8 cellular contexts compared by ENCODE assay signal in genomic region chr11:64250406-64250874, GRCh38. TPM values are rescaled to one million over a fixed set of nuclear protein-coding genes. Genes with fewer than 3 reads are reported as not detected.
DNase-seq lines count a peak whose midpoint lies in the region; ATAC-seq, FAIRE-seq and TF ChIP-seq lines count a peak whose summit lies in the region.

No MANE protein-coding gene starts in this region.

- peak overlapping the region; percentile 98 for H3K4me2 ChIP-seq in A549
- peak overlapping the region; percentile 88 for H3K4me2 ChIP-seq in K562 (ENCODE audit: insufficient read depth, low read length)

- no peak for TF ChIP-seq CTCF in A549 (IDR thresholded peaks at IDR 0.05)
- no peak for TF ChIP-seq CTCF in HFF-Myc (IDR thresholded peaks at IDR 0.05; ENCODE audit: low read depth, low read length, missing control alignments)
- no peak for TF ChIP-seq CTCF in K562 (IDR thresholded peaks at IDR 0.05 in 2 of 3, conservative IDR thresholded peaks at IDR 0.05 in 1 of 3; ENCODE audit: insufficient read depth in 2 of 3, low read depth in 1 of 3, low read length in 3 of 3)

- H3K27ac ChIP-seq in A549 (peak overlapping the region; percentile 92 to 94), K562 (ENCODE audit: extremely low read depth, low read depth, low read length) (peak overlapping the region; percentile 80; the same call in 1 of the 3 replicates)

- H3K79me2 ChIP-seq in K562 (ENCODE audit: control insufficient read depth, insufficient read depth, low read length) = peaks cover 37% of the 10 kb centered on the region

- no peaks in the 10 kb centered on the region for H3K9me1 ChIP-seq in K562 (ENCODE audit: control insufficient read depth, insufficient read depth, low read length)

- CTCF ChIA-PET in A549 (lab: Yijun Ruan, JAX) = interaction anchor here (0.8 to 12.2 kb wide), 24 partner anchors 8 to 403 kb away, joined by 3 to 220 read pairs (median 7); partner anchors contain the start of genes BAD, CATSPERZ, ESRRA and FERMT3
- CTCF ChIA-PET in K562 (lab: Yijun Ruan, JAX; ENCODE audit: low intra/inter-chr PET ratio) = interaction anchor here (0.7 kb wide), 1 partner anchor 50 kb away, joined by 3 read pairs; the partner anchor contains the start of gene CATSPERZ

- TF ChIP-seq EP300 in A549 (IDR thresholded peaks at IDR 0.05) = no peak
- no peak for TF ChIP-seq EP300 in K562 (IDR thresholded peaks at IDR 0.05; ENCODE audit: low read length)

- H3K9me3 ChIP-seq in A549 = no peaks in the 10 kb centered on the region
- H3K9me3 ChIP-seq in K562 (replicated peaks; ENCODE audit: control insufficient read depth, insufficient read depth, low read depth, low read length) = no peaks in the 10 kb centered on the region
- H3K9me3 ChIP-seq in mucosa of stomach (ENCODE audit: control insufficient read depth, low read length) = no peaks in the 10 kb centered on the region

- H3K9ac ChIP-seq in K562 (ENCODE audit: insufficient read depth in 1 of 2, low read depth in 2 of 2, low read length in 2 of 2) = peak overlapping the region; percentile 84 to 95; a peak in 3 of 4 replicates
- H3K9ac ChIP-seq in mucosa of stomach (ENCODE audit: low read length) = peak overlapping the region; percentile 55

- H3K27me3 ChIP-seq in K562 (ENCODE audit: control insufficient read depth in 2 of 2, insufficient read depth in 2 of 2, low read length in 2 of 2) (no peaks in the 10 kb centered on the region), mucosa of stomach (ENCODE audit: control insufficient read depth, insufficient read depth, low read length) (peaks cover 5% of the 10 kb centered on the region)

- no peak for FAIRE-seq in A549 (lab: Jason Lieb, UNC)
- FAIRE-seq in K562 (lab: Jason Lieb, UNC) = no peak

- H4K20me1 ChIP-seq in K562 (replicated peaks; ENCODE audit: control insufficient read depth, insufficient read depth, low read length) = peaks cover 7% of the 10 kb centered on the region

- WGBS in A549 (ENCODE audit: missing lambda C conversion rate) = 70% methylated on average over 2 of the region's 7 CpGs
- 23% methylated on average over 4 of the region's 7 CpGs for WGBS in K562 (ENCODE audit: insufficient coverage, low coverage, missing lambda C conversion rate)

- BruUV-seq in K562 (replicated peaks; lab: Mats Ljungman, UMichigan) = no TSS peak

- intact Hi-C loops in K562 (cut with micrococcal nuclease) = no loop called here

- peaks cover 32% of the 10 kb centered on the region; the same call in 2 of the 3 replicates for H3K36me3 ChIP-seq in K562 (ENCODE audit: control insufficient read depth, insufficient read depth, low read length)
- peaks cover 8% of the 10 kb centered on the region for H3K36me3 ChIP-seq in mucosa of stomach (ENCODE audit: control insufficient read depth, insufficient read depth, low read length)

- in situ Hi-C loops in K562 (cut with MboI) = no loop called here

- TF ChIP-seq POLR2A in A549 (IDR thresholded peaks at IDR 0.05; ENCODE audit: low read length) (no peak), K562 (conservative IDR thresholded peaks at IDR 0.05) (no peak)

- DNase-seq in A549 (ENCODE audit: low read depth in 1 of 2, low spot score in 1 of 2) (no peak), HFF-Myc (ENCODE audit: extremely low read depth, low read depth) (no peak), K562 (ENCODE audit: extremely low read depth in 1 of 4, low spot score in 3 of 4) (no peak), ureter (ENCODE audit: low spot score) (no peak)

- H3K4me3 ChIP-seq in A549 (peak overlapping the region; percentile 84), HFF-Myc (replicated peaks; ENCODE audit: low read depth, low read length) (peak overlapping the region; percentile 49), K562 (peak overlapping the region; percentile 87), mucosa of stomach (ENCODE audit: low read length) (no peak overlapping the region)

- POLR2A ChIA-PET in A549 (lab: Yijun Ruan, JAX) (interaction anchor here (0.8 to 1.6 kb wide), 4 partner anchors 9 to 65 kb away, joined by 3 to 5 read pairs (median 4); partner anchors contain the start of genes FKBP2 and STIP1), K562 (lab: Yijun Ruan, JAX) (interaction anchor here (0.5 to 7.8 kb wide), 6 partner anchors 9 to 1260 kb away, joined by 3 to 58 read pairs (median 3); partner anchors contain the start of gene FERMT3)

- no peak overlapping the region; the same call in 1 of the 2 replicates for H2AFZ ChIP-seq in K562 (ENCODE audit: low read depth, low read length)

- H3K4me1 ChIP-seq in A549 = peaks cover 28% of the 10 kb centered on the region
- H3K4me1 ChIP-seq in K562 (replicated peaks in 1 of 2; ENCODE audit: control insufficient read depth in 2 of 2, insufficient read depth in 2 of 2, low read length in 2 of 2) = peaks cover 30 to 89% of the 10 kb centered on the region in 2 experiments
- H3K4me1 ChIP-seq in mucosa of stomach (ENCODE audit: control insufficient read depth, insufficient read depth, low read length) = peaks cover 40% of the 10 kb centered on the region

- no peak for ATAC-seq in A549
- ATAC-seq in K562 = no peak
- ATAC-seq in GM19395 (IDR thresholded peaks at IDR 0.05; ENCODE audit: unreplicated experiment) = no peak
- ATAC-seq in GM21367 (IDR thresholded peaks at IDR 0.05; ENCODE audit: unreplicated experiment) = no peak
- ATAC-seq in GM18873 (IDR thresholded peaks at IDR 0.05; ENCODE audit: low FRiP score, unreplicated experiment) = no peak

- no peak for TF ChIP-seq RAD21 in A549 (conservative IDR thresholded peaks at IDR 0.05 in 1 of 2, IDR thresholded peaks at IDR 0.05 in 1 of 2)
- TF ChIP-seq RAD21 in K562 (CRISPR knock-in tag; conservative IDR thresholded peaks at IDR 0.05 in 1 of 2, IDR thresholded peaks at IDR 0.05 in 1 of 2) = no peak

RNA-seq across cellular contexts. Expression of gene PLCB3, which starts 0.9 kb away (rescaled TPM):
- polyA plus RNA-seq in A549 (2011; rRNA removed) = 8.8 and 9.9 TPM in 2 replicates
- 22.3 and 28.0 TPM in 2 replicates for polyA plus RNA-seq in A549 (2012; cell fraction: cytosol; rRNA removed)
- 55.6 and 59.6 TPM in 2 replicates for polyA plus RNA-seq in A549 (2012; cell fraction: nucleus; rRNA removed)
- 19.2 to 21.3 TPM (median 21.2 TPM) in 3 replicates for polyA plus RNA-seq in A549 (2017; fragmentation: RNase III; extraction: RNeasy Plus Mini Kit Qiagen cat#74134 plus additional on column Dnase treatment)
- 17.1 and 22.3 TPM in 2 replicates for polyA minus RNA-seq in A549 (2011; rRNA and poly(A)+ RNA removed)
- total RNA-seq in K562 (2011; cell fraction: chromatin; rRNA removed; ENCODE audit: low replicate concordance) = 41.0 and 132 TPM in 2 replicates
- total RNA-seq in K562 (2011; cell fraction: nucleolus; rRNA removed) = 77.6 and 79.7 TPM in 2 replicates
- 28.1 and 43.7 TPM in 2 replicates for total RNA-seq in K562 (2011; cell fraction: nucleoplasm; rRNA removed)
- total RNA-seq in K562 (2014; rRNA removed) = 33.6 and 42.5 TPM in 2 replicates
- total RNA-seq in K562 (2014; rRNA removed; fragmentation: Illumina TruSeq; extraction: Trizol) = 7.0 and 8.4 TPM in 2 replicates
- total RNA-seq in K562 (2015; rRNA removed; fragmentation: Illumina TruSeq; extraction: Trizol) = 14.6 and 14.9 TPM in 2 replicates
- total RNA-seq in K562 (2021) = 37.1 and 44.8 TPM in 2 replicates
- polyA plus RNA-seq in K562 (2011; rRNA removed) = 11.5 and 18.0 TPM in 2 replicates
- polyA plus RNA-seq in K562 (2011; cell fraction: cytosol; rRNA removed) = 10.3 and 18.2 TPM in 2 replicates
- polyA plus RNA-seq in K562 (2011; cell fraction: nucleus; rRNA removed) = 77.2 and 104 TPM in 2 replicates
- 23.9 and 26.4 TPM in 2 replicates for polyA plus RNA-seq in K562 (2012)
- polyA plus RNA-seq in K562 (2014; fragmentation: Illumina TruSeq; extraction: Trizol) = 16.0 and 23.9 TPM in 2 replicates
- polyA plus RNA-seq in K562 (2014; fragmentation: Nextera tagmentation; extraction: Ambion mirVana) = under 1 TPM; 0.31 to 0.37 TPM
- 24.7 and 27.6 TPM in 2 replicates for polyA plus RNA-seq in K562 (2014; rRNA removed)
- polyA minus RNA-seq in K562 (2011; rRNA and poly(A)+ RNA removed) = 9.7 and 13.1 TPM in 2 replicates
- polyA minus RNA-seq in K562 (2011; cell fraction: cytosol; rRNA and poly(A)+ RNA removed) = 19.2 and 19.7 TPM in 2 replicates
- polyA minus RNA-seq in K562 (2011; cell fraction: nucleus; rRNA and poly(A)+ RNA removed) = 20.1 and 25.0 TPM in 2 replicates
- total RNA-seq in ureter = 33.5 TPM

RNA-seq across cellular contexts. Expression of gene PPP1R14B, which starts 3.7 kb away (rescaled TPM):
- 129 and 154 TPM in 2 replicates for polyA plus RNA-seq in A549 (2011; rRNA removed)
- 385 and 411 TPM in 2 replicates for polyA plus RNA-seq in A549 (2012; cell fraction: cytosol; rRNA removed)
- 243 and 262 TPM in 2 replicates for polyA plus RNA-seq in A549 (2012; cell fraction: nucleus; rRNA removed)
- polyA plus RNA-seq in A549 (2017; fragmentation: RNase III; extraction: RNeasy Plus Mini Kit Qiagen cat#74134 plus additional on column Dnase treatment) = 152 to 155 TPM (median 152 TPM) in 3 replicates
- polyA minus RNA-seq in A549 (2011; rRNA and poly(A)+ RNA removed) = 77.8 and 94.5 TPM in 2 replicates
- 22.4 and 60.4 TPM in 2 replicates for total RNA-seq in K562 (2011; cell fraction: chromatin; rRNA removed; ENCODE audit: low replicate concordance)
- 71.5 and 97.6 TPM in 2 replicates for total RNA-seq in K562 (2011; cell fraction: nucleolus; rRNA removed)
- 71.8 and 129 TPM in 2 replicates for total RNA-seq in K562 (2011; cell fraction: nucleoplasm; rRNA removed)
- 566 and 592 TPM in 2 replicates for total RNA-seq in K562 (2014; rRNA removed)
- 114 and 162 TPM in 2 replicates for total RNA-seq in K562 (2014; rRNA removed; fragmentation: Illumina TruSeq; extraction: Trizol)
- 300 and 321 TPM in 2 replicates for total RNA-seq in K562 (2015; rRNA removed; fragmentation: Illumina TruSeq; extraction: Trizol)
- 391 and 402 TPM in 2 replicates for total RNA-seq in K562 (2021)
- polyA plus RNA-seq in K562 (2011; rRNA removed) = 182 and 196 TPM in 2 replicates
- polyA plus RNA-seq in K562 (2011; cell fraction: cytosol; rRNA removed) = 198 and 362 TPM in 2 replicates
- polyA plus RNA-seq in K562 (2011; cell fraction: nucleus; rRNA removed) = 169 and 217 TPM in 2 replicates
- polyA plus RNA-seq in K562 (2012) = 195 and 318 TPM in 2 replicates
- 212 and 254 TPM in 2 replicates for polyA plus RNA-seq in K562 (2014; fragmentation: Illumina TruSeq; extraction: Trizol)
- polyA plus RNA-seq in K562 (2014; fragmentation: Nextera tagmentation; extraction: Ambion mirVana) = 10 to 100 TPM in 1 of 2 experiments, 1 to 10 TPM in 1; 7.7 to 17.5 TPM
- 312 and 380 TPM in 2 replicates for polyA plus RNA-seq in K562 (2014; rRNA removed)
- 33.2 and 49.9 TPM in 2 replicates for polyA minus RNA-seq in K562 (2011; rRNA and poly(A)+ RNA removed)
- polyA minus RNA-seq in K562 (2011; cell fraction: cytosol; rRNA and poly(A)+ RNA removed) = 84.7 and 86.5 TPM in 2 replicates
- polyA minus RNA-seq in K562 (2011; cell fraction: nucleus; rRNA and poly(A)+ RNA removed) = 27.9 and 34.1 TPM in 2 replicates
- total RNA-seq in ureter = 136 TPM

RNA-seq across cellular contexts. Expression of gene FKBP2, which starts 9.5 kb away (rescaled TPM):
- 40.5 and 41.4 TPM in 2 replicates for polyA plus RNA-seq in A549 (2011; rRNA removed)
- polyA plus RNA-seq in A549 (2012; cell fraction: cytosol; rRNA removed) = 114 and 125 TPM in 2 replicates
- polyA plus RNA-seq in A549 (2012; cell fraction: nucleus; rRNA removed) = 54.1 and 55.7 TPM in 2 replicates
- 131 to 142 TPM (median 136 TPM) in 3 replicates for polyA plus RNA-seq in A549 (2017; fragmentation: RNase III; extraction: RNeasy Plus Mini Kit Qiagen cat#74134 plus additional on column Dnase treatment)
- 27.7 and 31.9 TPM in 2 replicates for polyA minus RNA-seq in A549 (2011; rRNA and poly(A)+ RNA removed)
- 24.7 and 45.5 TPM in 2 replicates for total RNA-seq in K562 (2011; cell fraction: chromatin; rRNA removed; ENCODE audit: low replicate concordance)
- 58.4 and 66.4 TPM in 2 replicates for total RNA-seq in K562 (2011; cell fraction: nucleolus; rRNA removed)
- 56.3 and 59.5 TPM in 2 replicates for total RNA-seq in K562 (2011; cell fraction: nucleoplasm; rRNA removed)
- total RNA-seq in K562 (2014; rRNA removed) = 151 TPM in 2 replicates
- total RNA-seq in K562 (2014; rRNA removed; fragmentation: Illumina TruSeq; extraction: Trizol) = 28.0 and 49.2 TPM in 2 replicates
- 73.1 and 79.0 TPM in 2 replicates for total RNA-seq in K562 (2015; rRNA removed; fragmentation: Illumina TruSeq; extraction: Trizol)
- 44.5 and 58.1 TPM in 2 replicates for total RNA-seq in K562 (2021)
- polyA plus RNA-seq in K562 (2011; rRNA removed) = 30.8 and 36.6 TPM in 2 replicates
- polyA plus RNA-seq in K562 (2011; cell fraction: cytosol; rRNA removed) = 60.1 and 75.2 TPM in 2 replicates
- polyA plus RNA-seq in K562 (2011; cell fraction: nucleus; rRNA removed) = 52.4 and 56.6 TPM in 2 replicates
- 115 and 123 TPM in 2 replicates for polyA plus RNA-seq in K562 (2012)
- 71.7 and 83.5 TPM in 2 replicates for polyA plus RNA-seq in K562 (2014; fragmentation: Illumina TruSeq; extraction: Trizol)
- polyA plus RNA-seq in K562 (2014; fragmentation: Nextera tagmentation; extraction: Ambion mirVana) = 10 to 100 TPM in 1 of 2 experiments, 1 to 10 TPM in 1; 3.5 to 27.1 TPM
- 92.2 and 110 TPM in 2 replicates for polyA plus RNA-seq in K562 (2014; rRNA removed)
- polyA minus RNA-seq in K562 (2011; rRNA and poly(A)+ RNA removed) = 10.6 and 16.1 TPM in 2 replicates
- polyA minus RNA-seq in K562 (2011; cell fraction: cytosol; rRNA and poly(A)+ RNA removed) = 33.8 and 40.5 TPM in 2 replicates
- polyA minus RNA-seq in K562 (2011; cell fraction: nucleus; rRNA and poly(A)+ RNA removed) = 7.8 and 14.2 TPM in 2 replicates
- total RNA-seq in ureter = 55.7 TPM

RNA-seq across cellular contexts. Expression of gene VEGFB, which starts 16.1 kb away (rescaled TPM):
- polyA plus RNA-seq in A549 (2011; rRNA removed) (6.8 and 10.9 TPM in 2 replicates), A549 (2017; fragmentation: RNase III; extraction: RNeasy Plus Mini Kit Qiagen cat#74134 plus additional on column Dnase treatment) (24.6 to 26.7 TPM (median 26.5 TPM) in 3 replicates), K562 (2011; rRNA removed) (11.0 and 13.5 TPM in 2 replicates), K562 (2014; fragmentation: Illumina TruSeq; extraction: Trizol) (35.2 and 41.4 TPM in 2 replicates), K562 (2014; fragmentation: Nextera tagmentation; extraction: Ambion mirVana) (10 to 100 TPM; 12.0 to 12.1 TPM), K562 (2014; rRNA removed) (31.8 and 35.8 TPM in 2 replicates)
- polyA plus RNA-seq in A549 (2012; cell fraction: cytosol; rRNA removed) = 21.9 and 26.1 TPM in 2 replicates
- 10.8 and 17.3 TPM in 2 replicates for polyA plus RNA-seq in A549 (2012; cell fraction: nucleus; rRNA removed)
- polyA minus RNA-seq in A549 (2011; rRNA and poly(A)+ RNA removed) = 7.2 and 9.9 TPM in 2 replicates
- 16.1 and 40.0 TPM in 2 replicates for total RNA-seq in K562 (2011; cell fraction: chromatin; rRNA removed; ENCODE audit: low replicate concordance)
- total RNA-seq in K562 (2011; cell fraction: nucleolus; rRNA removed) = 23.4 and 32.0 TPM in 2 replicates
- total RNA-seq in K562 (2011; cell fraction: nucleoplasm; rRNA removed) = 31.9 and 33.0 TPM in 2 replicates
- total RNA-seq in K562 (2014; rRNA removed) (28.2 and 44.3 TPM in 2 replicates), K562 (2014; rRNA removed; fragmentation: Illumina TruSeq; extraction: Trizol) (21.0 and 22.6 TPM in 2 replicates), K562 (2015; rRNA removed; fragmentation: Illumina TruSeq; extraction: Trizol) (25.7 and 28.0 TPM in 2 replicates), K562 (2021) (83.4 and 88.3 TPM in 2 replicates), ureter (51.6 TPM)
- 12.1 and 16.0 TPM in 2 replicates for polyA plus RNA-seq in K562 (2011; cell fraction: cytosol; rRNA removed)
- polyA plus RNA-seq in K562 (2011; cell fraction: nucleus; rRNA removed) = 25.1 and 26.2 TPM in 2 replicates
- polyA plus RNA-seq in K562 (2012) = 97.3 and 181 TPM in 2 replicates
- polyA minus RNA-seq in K562 (2011; rRNA and poly(A)+ RNA removed) = 4.2 and 6.2 TPM in 2 replicates
- polyA minus RNA-seq in K562 (2011; cell fraction: cytosol; rRNA and poly(A)+ RNA removed) = 21.2 and 26.0 TPM in 2 replicates
- 3.2 and 4.9 TPM in 2 replicates for polyA minus RNA-seq in K562 (2011; cell fraction: nucleus; rRNA and poly(A)+ RNA removed)

RNA-seq across cellular contexts. Expression of gene DNAJC4, which starts 20.1 kb away (rescaled TPM):
- polyA plus RNA-seq in A549 (2011; rRNA removed) (8.9 and 9.8 TPM in 2 replicates), A549 (2017; fragmentation: RNase III; extraction: RNeasy Plus Mini Kit Qiagen cat#74134 plus additional on column Dnase treatment) (12.6 to 16.6 TPM (median 16.2 TPM) in 3 replicates), K562 (2011; rRNA removed) (23.9 and 45.1 TPM in 2 replicates), K562 (2014; fragmentation: Illumina TruSeq; extraction: Trizol) (28.0 and 37.5 TPM in 2 replicates), K562 (2014; fragmentation: Nextera tagmentation; extraction: Ambion mirVana) (1 to 10 TPM; 4.0 to 4.6 TPM), K562 (2014; rRNA removed) (32.6 and 42.9 TPM in 2 replicates)
- 10.6 and 16.8 TPM in 2 replicates for polyA plus RNA-seq in A549 (2012; cell fraction: cytosol; rRNA removed)
- polyA plus RNA-seq in A549 (2012; cell fraction: nucleus; rRNA removed) = 21.2 and 25.0 TPM in 2 replicates
- polyA minus RNA-seq in A549 (2011; rRNA and poly(A)+ RNA removed) = 6.9 and 10.5 TPM in 2 replicates
- 39.7 and 112 TPM in 2 replicates for total RNA-seq in K562 (2011; cell fraction: chromatin; rRNA removed; ENCODE audit: low replicate concordance)
- 78.0 and 98.9 TPM in 2 replicates for total RNA-seq in K562 (2011; cell fraction: nucleolus; rRNA removed)
- 64.2 and 65.8 TPM in 2 replicates for total RNA-seq in K562 (2011; cell fraction: nucleoplasm; rRNA removed)
- total RNA-seq in K562 (2014; rRNA removed) (16.4 and 20.2 TPM in 2 replicates), K562 (2014; rRNA removed; fragmentation: Illumina TruSeq; extraction: Trizol) (6.6 and 11.2 TPM in 2 replicates), K562 (2015; rRNA removed; fragmentation: Illumina TruSeq; extraction: Trizol) (19.3 and 19.9 TPM in 2 replicates), K562 (2021) (27.6 and 31.8 TPM in 2 replicates), ureter (44.1 TPM)
- 30.8 and 65.5 TPM in 2 replicates for polyA plus RNA-seq in K562 (2011; cell fraction: cytosol; rRNA removed)
- 110 and 164 TPM in 2 replicates for polyA plus RNA-seq in K562 (2011; cell fraction: nucleus; rRNA removed)
- 34.0 and 79.2 TPM in 2 replicates for polyA plus RNA-seq in K562 (2012)
- 7.1 and 9.0 TPM in 2 replicates for polyA minus RNA-seq in K562 (2011; rRNA and poly(A)+ RNA removed)
- polyA minus RNA-seq in K562 (2011; cell fraction: cytosol; rRNA and poly(A)+ RNA removed) = 12.6 and 23.5 TPM in 2 replicates
- polyA minus RNA-seq in K562 (2011; cell fraction: nucleus; rRNA and poly(A)+ RNA removed) = 15.8 and 16.0 TPM in 2 replicates
